ENCODE assay signal across 1 cellular context in genomic region chr5:173633304-173633703, GRCh38.
TF ChIP-seq lines count a peak whose summit lies in the region.

No MANE protein-coding gene starts in this region.

TF ChIP-seq in K562, 482 proteins besides CTCF, POLR2A, EP300 and RAD21 (continued from another document and continues in another):
- no peak for TF ChIP-seq MLX (CRISPR knock-in tag; conservative IDR thresholded peaks at IDR 0.05)
- TF ChIP-seq THRB (CRISPR knock-in tag; conservative IDR thresholded peaks at IDR 0.05), result no peak
- TF ChIP-seq ZNF518B (CRISPR knock-in tag; IDR thresholded peaks at IDR 0.05), result no peak
- TF ChIP-seq MAFF (IDR thresholded peaks at IDR 0.05; ENCODE audit: low read length), result no peak
- TF ChIP-seq USF1 (CRISPR knock-in tag; IDR thresholded peaks at IDR 0.05), result no peak
- TF ChIP-seq ZBTB43 (CRISPR knock-in tag; IDR thresholded peaks at IDR 0.05), result no peak
- TF ChIP-seq ATF4 (CRISPR knock-in tag; IDR thresholded peaks at IDR 0.05), result no peak
- no peak for TF ChIP-seq ZNF76 (CRISPR knock-in tag; IDR thresholded peaks at IDR 0.05; ENCODE audit: borderline replicate concordance)
- no peak for TF ChIP-seq NR2C1 (IDR thresholded peaks at IDR 0.05)
- TF ChIP-seq NR2C1 (tag; IDR thresholded peaks at IDR 0.05), result peak; percentile 27; the same call in 1 of the 2 replicates
- peak; percentile 75; the same call in 1 of the 2 replicates for TF ChIP-seq ZNF175 (CRISPR knock-in tag; IDR thresholded peaks at IDR 0.05; ENCODE audit: low read depth)
- no peak for TF ChIP-seq SPI1 (IDR thresholded peaks at IDR 0.05; ENCODE audit: borderline replicate concordance, low read depth, low read length)
- no peak for TF ChIP-seq CHD2 (IDR thresholded peaks at IDR 0.05; ENCODE audit: low read depth, low read length)
- TF ChIP-seq ZNF778 (CRISPR knock-in tag; IDR thresholded peaks at IDR 0.05), result no peak
- TF ChIP-seq TEAD1 (CRISPR knock-in tag; IDR thresholded peaks at IDR 0.05), result no peak
- TF ChIP-seq MYNN (IDR thresholded peaks at IDR 0.05), result no peak
- TF ChIP-seq MYNN (CRISPR knock-in tag; IDR thresholded peaks at IDR 0.05), result no peak
- no peak for TF ChIP-seq MCM3 (IDR thresholded peaks at IDR 0.05)
- no peak for TF ChIP-seq ZSCAN32 (CRISPR knock-in tag; IDR thresholded peaks at IDR 0.05)
- TF ChIP-seq LARP7 (IDR thresholded peaks at IDR 0.05), result no peak
- no peak for TF ChIP-seq ZNF398 (CRISPR knock-in tag; IDR thresholded peaks at IDR 0.05)
- TF ChIP-seq ZNF785 (CRISPR knock-in tag; IDR thresholded peaks at IDR 0.05), result no peak
- no peak for TF ChIP-seq ATF1 (CRISPR knock-in tag; IDR thresholded peaks at IDR 0.05)
- TF ChIP-seq ATF1 (tag; IDR thresholded peaks at IDR 0.05), result no peak
- no peak for TF ChIP-seq ZBTB17 (CRISPR knock-in tag; IDR thresholded peaks at IDR 0.05)
- TF ChIP-seq BMI1 (IDR thresholded peaks at IDR 0.05; ENCODE audit: low read length), result no peak
- TF ChIP-seq SRSF1 (IDR thresholded peaks at IDR 0.05; ENCODE audit: low read depth, low read length), result no peak
- no peak for TF ChIP-seq TAF7 (tag; IDR thresholded peaks at IDR 0.05)
- no peak for TF ChIP-seq TRIM28 (IDR thresholded peaks at IDR 0.05)
- no peak for TF ChIP-seq RBM34 (IDR thresholded peaks at IDR 0.05; ENCODE audit: borderline replicate concordance, insufficient read depth, low read length)
- TF ChIP-seq SMAD2 (IDR thresholded peaks at IDR 0.05; ENCODE audit: low read depth, low read length), result no peak
- no peak for TF ChIP-seq KDM5B (IDR thresholded peaks at IDR 0.05; ENCODE audit: insufficient replicate concordance, low read depth, low read length)
- no peak for TF ChIP-seq DDX20 (tag; IDR thresholded peaks at IDR 0.05; ENCODE audit: low read depth)
- no peak for TF ChIP-seq PRDM10 (IDR thresholded peaks at IDR 0.05; ENCODE audit: partially characterized antibody)
- no peak for TF ChIP-seq GABPB1 (CRISPR knock-in tag; IDR thresholded peaks at IDR 0.05)
- no peak for TF ChIP-seq MXI1 (IDR thresholded peaks at IDR 0.05; ENCODE audit: low read depth, low read length)
- no peak for TF ChIP-seq IFI16 (CRISPR knock-in tag; IDR thresholded peaks at IDR 0.05)
- TF ChIP-seq ZNF184 (CRISPR knock-in tag; IDR thresholded peaks at IDR 0.05), result no peak
- no peak for TF ChIP-seq ZNF134 (CRISPR knock-in tag; conservative IDR thresholded peaks at IDR 0.05)
- no peak for TF ChIP-seq KAT7 (CRISPR knock-in tag; IDR thresholded peaks at IDR 0.05; ENCODE audit: borderline replicate concordance)
- no peak for TF ChIP-seq USF2 (CRISPR knock-in tag; IDR thresholded peaks at IDR 0.05)
- no peak for TF ChIP-seq GABPB2 (CRISPR knock-in tag; conservative IDR thresholded peaks at IDR 0.05)
- no peak for TF ChIP-seq POLR2H (tag; IDR thresholded peaks at IDR 0.05; ENCODE audit: low read depth)
- no peak for TF ChIP-seq KAT8 (IDR thresholded peaks at IDR 0.05; ENCODE audit: low read depth)
- peak; percentile 38; the same call in 1 of the 2 replicates for TF ChIP-seq ESRRA (IDR thresholded peaks at IDR 0.05; ENCODE audit: borderline replicate concordance, low read depth)
- TF ChIP-seq MAX (CRISPR knock-in tag; IDR thresholded peaks at IDR 0.05), result no peak
- no peak for TF ChIP-seq DIDO1 (tag; IDR thresholded peaks at IDR 0.05; ENCODE audit: low read depth)
- no peak for TF ChIP-seq KHSRP (IDR thresholded peaks at IDR 0.05)
- TF ChIP-seq MBD1 (CRISPR knock-in tag; IDR thresholded peaks at IDR 0.05), result no peak
